In genomic region chr1:226827968-226828513, GRCh38 we compare ENCODE assay signal across 8 cellular contexts. TPM values are rescaled to one million over a fixed set of nuclear protein-coding genes. Genes with fewer than 3 reads are reported as not detected.
DNase-seq lines count a peak whose midpoint lies in the region; FAIRE-seq and TF ChIP-seq lines count a peak whose summit lies in the region.

No MANE protein-coding gene starts in this region.

- peaks cover 0 to 2% of the 10 kb centered on the region in 2 experiments; a peak in 1 of 5 replicates for H3K9me3 Mint-ChIP-seq in H9

- H3K14ac ChIP-seq in H9 (ENCODE audit: insufficient read depth, low read length) = no peak overlapping the region

- H3K27me3 ChIP-seq in H9 (ENCODE audit: insufficient read depth, low read length) (no peaks in the 10 kb centered on the region), neural cell (ENCODE audit: insufficient read depth, low read depth, low read length) (no peaks in the 10 kb centered on the region)

- no peak overlapping the region for H3K56ac ChIP-seq in H9 (ENCODE audit: insufficient read length, low read depth, low read length)

- no peak overlapping the region for H3T11ph ChIP-seq in H9 (ENCODE audit: low read length)

- no peak overlapping the region for H4K5ac ChIP-seq in H9 (ENCODE audit: insufficient read length, low read depth, low read length)

- H3K27ac ChIP-seq in H9 (ENCODE audit: insufficient read length, low read depth, low read length) (no peak overlapping the region), neural cell (ENCODE audit: low read length) (no peak overlapping the region)

- H3K27me3 Mint-ChIP-seq in H9 (ENCODE audit: low read depth) = peaks cover 4% of the 10 kb centered on the region

- H2AFZ ChIP-seq in H9 (ENCODE audit: low read length) (peak overlapping the region; percentile 89), neural cell (ENCODE audit: low read depth, low read length) (no peak overlapping the region)

- no peak overlapping the region for H3K23ac ChIP-seq in H9 (ENCODE audit: insufficient read length, low read depth, low read length)

- no peaks in the 10 kb centered on the region for H3K9me2 ChIP-seq in neural cell (ENCODE audit: insufficient read depth, low read length)

- peak overlapping the region; percentile 49 for H3K18ac ChIP-seq in H9 (ENCODE audit: insufficient read length, low read depth, low read length)

- no peaks in the 10 kb centered on the region for H3K79me2 ChIP-seq in H9 (ENCODE audit: insufficient read depth, low read length)
- H3K79me2 ChIP-seq in neural cell (replicated peaks; ENCODE audit: insufficient read depth, low read length) = no peaks in the 10 kb centered on the region

- H3K4me2 ChIP-seq in H9 (ENCODE audit: insufficient read depth, insufficient read length, low read length) = no peak overlapping the region
- H3K4me2 ChIP-seq in neural cell (ENCODE audit: low read length) = no peak overlapping the region

- H2BK12ac ChIP-seq in H9 (ENCODE audit: insufficient read length, low read depth, low read length) = no peak overlapping the region

- no peak overlapping the region for H2BK15ac ChIP-seq in H9 (ENCODE audit: low read depth, low read length)

- H2AK5ac ChIP-seq in H9 (ENCODE audit: insufficient read length, low read length) = no peak overlapping the region

- peak; percentile 74 for TF ChIP-seq RAD21 in neural cell (conservative IDR thresholded peaks at IDR 0.05)

- no peak overlapping the region for H2BK5ac ChIP-seq in H9 (ENCODE audit: insufficient read length, low read length)

- H3K9me3 ChIP-seq in H9 (ENCODE audit: control insufficient read depth, low read depth, low read length) (no peaks in the 10 kb centered on the region), neural cell (ENCODE audit: low read length) (no peaks in the 10 kb centered on the region)

- no peak overlapping the region for H3K4ac ChIP-seq in H9 (ENCODE audit: low read depth, low read length)

- TF ChIP-seq CTCF in H9 (conservative IDR thresholded peaks at IDR 0.05) (peak; percentile 97), LNCaP clone FGC (IDR thresholded peaks at IDR 0.05; ENCODE audit: control insufficient read depth, extremely low read depth, insufficient read depth) (peak; percentile 96), fibroblast of pulmonary artery (IDR thresholded peaks at IDR 0.05; ENCODE audit: low read length, missing control alignments) (peak; percentile 85), neural cell (IDR thresholded peaks at IDR 0.05; ENCODE audit: poor library complexity, severe bottlenecking) (peak; percentile 72)

- H4K8ac ChIP-seq in H9 (replicated peaks; ENCODE audit: insufficient read length, low read depth, low read length) = no peak overlapping the region

- H3K36me3 ChIP-seq in neural cell (ENCODE audit: insufficient read depth, low read length) = no peaks in the 10 kb centered on the region

- H3K23me2 ChIP-seq in H9 (ENCODE audit: insufficient read length, low read depth, low read length, poor library complexity, severe bottlenecking) = no peaks in the 10 kb centered on the region

- no CpG with 5 or more reads among the region's 19 CpGs for WGBS in H9 (ENCODE audit: extremely low coverage, insufficient read length, low lambda C conversion rate)

- no peaks in the 10 kb centered on the region for H3K4me1 ChIP-seq in H9 (ENCODE audit: insufficient read depth, low read length)

- FAIRE-seq in RCC 7860 (lab: Jason Lieb, UNC) = no peak

- DNase-seq in ELF-1 (ENCODE audit: low read depth, low spot score) (peak; percentile 95), H9 (peak; percentile 96), LNCaP clone FGC (ENCODE audit: low read depth) (peak; percentile 82), RCC 7860 (ENCODE audit: low spot score) (peak; percentile 82), activated T-helper 1 cell treated with Interleukin-2 at 50 U/mL for 16 hours (ENCODE audit: low read depth) (peak; percentile 87), fibroblast of pulmonary artery (ENCODE audit: low read depth) (peak; percentile 97)
- peak; percentile 94 for DNase-seq in stimulated activated naive CD4-positive, alpha-beta T cell treated with Interleukin-2 at 50 U/mL for 16 hours (lab: John Stamatoyannopoulos, UW)

- no peaks in the 10 kb centered on the region for H3F3A ChIP-seq in neural cell (ENCODE audit: insufficient read depth, low read length, poor library complexity, severe bottlenecking)

- H3K36me3 Mint-ChIP-seq in H9 (ENCODE audit: insufficient read depth in 1 of 3, low read depth in 3 of 3) = no peaks in the 10 kb centered on the region

- H3K4me1 Mint-ChIP-seq in H9 = peaks cover 9 to 17% of the 10 kb centered on the region in 2 experiments

- no peak for TF ChIP-seq EP300 in neural cell (conservative IDR thresholded peaks at IDR 0.05; ENCODE audit: poor library complexity, severe bottlenecking)

- H2BK120ac ChIP-seq in H9 (ENCODE audit: low read depth, low read length, poor library complexity, severe bottlenecking) = no peak overlapping the region

- H3K79me1 ChIP-seq in H9 (ENCODE audit: insufficient read depth, low read depth, low read length, poor library complexity, severe bottlenecking) = no peaks in the 10 kb centered on the region

- H4K20me1 ChIP-seq in H9 (ENCODE audit: control insufficient read depth, insufficient read depth, insufficient read length) = no peaks in the 10 kb centered on the region
- no peaks in the 10 kb centered on the region for H4K20me1 ChIP-seq in neural cell (ENCODE audit: insufficient read depth)

- H3K9ac ChIP-seq in H9 (ENCODE audit: extremely low read depth, insufficient read length, low read length) (no peak overlapping the region), neural cell (ENCODE audit: low read length) (no peak overlapping the region)

- H4K91ac ChIP-seq in H9 (ENCODE audit: insufficient read length, low read depth, low read length) = no peak overlapping the region

- no peak overlapping the region; a peak in 1 of 5 replicates for H3K4me3 Mint-ChIP-seq in H9

- no peak overlapping the region for H3K27ac Mint-ChIP-seq in H9

- no peak overlapping the region for H2BK20ac ChIP-seq in H9 (ENCODE audit: low read depth, low read length, poor library complexity, severe bottlenecking)

- H3K4me3 ChIP-seq in LNCaP clone FGC (ENCODE audit: low read depth, low read length) (no peak overlapping the region), fibroblast of pulmonary artery (replicated peaks; ENCODE audit: low read depth, low read length) (no peak overlapping the region), neural cell (ENCODE audit: low read length) (no peak overlapping the region)

TF ChIP-seq in neural cell, 6 proteins besides CTCF, POLR2A, EP300 and RAD21:
- peak; percentile 72 for TF ChIP-seq SMC3 (conservative IDR thresholded peaks at IDR 0.05; ENCODE audit: poor library complexity)
- no peak for TF ChIP-seq EZH2 (IDR thresholded peaks at IDR 0.05; ENCODE audit: borderline replicate concordance, insufficient read depth, low read length, poor library complexity, severe bottlenecking)
- TF ChIP-seq MXI1 (conservative IDR thresholded peaks at IDR 0.05; ENCODE audit: poor library complexity, severe bottlenecking) = no peak

RNA-seq across cellular contexts. Expression of gene PSEN2, which starts 42.4 kb away (rescaled TPM):
- 17.4 and 19.8 TPM in 2 replicates for total RNA-seq in H9 (2021)
- polyA plus RNA-seq in neural cell = 12.9 and 14.5 TPM in 2 replicates
- 13.5 and 15.8 TPM in 2 replicates for polyA minus RNA-seq in neural cell
